ENCODE assay signal across 9 cellular contexts in the genomic region with DNA sequence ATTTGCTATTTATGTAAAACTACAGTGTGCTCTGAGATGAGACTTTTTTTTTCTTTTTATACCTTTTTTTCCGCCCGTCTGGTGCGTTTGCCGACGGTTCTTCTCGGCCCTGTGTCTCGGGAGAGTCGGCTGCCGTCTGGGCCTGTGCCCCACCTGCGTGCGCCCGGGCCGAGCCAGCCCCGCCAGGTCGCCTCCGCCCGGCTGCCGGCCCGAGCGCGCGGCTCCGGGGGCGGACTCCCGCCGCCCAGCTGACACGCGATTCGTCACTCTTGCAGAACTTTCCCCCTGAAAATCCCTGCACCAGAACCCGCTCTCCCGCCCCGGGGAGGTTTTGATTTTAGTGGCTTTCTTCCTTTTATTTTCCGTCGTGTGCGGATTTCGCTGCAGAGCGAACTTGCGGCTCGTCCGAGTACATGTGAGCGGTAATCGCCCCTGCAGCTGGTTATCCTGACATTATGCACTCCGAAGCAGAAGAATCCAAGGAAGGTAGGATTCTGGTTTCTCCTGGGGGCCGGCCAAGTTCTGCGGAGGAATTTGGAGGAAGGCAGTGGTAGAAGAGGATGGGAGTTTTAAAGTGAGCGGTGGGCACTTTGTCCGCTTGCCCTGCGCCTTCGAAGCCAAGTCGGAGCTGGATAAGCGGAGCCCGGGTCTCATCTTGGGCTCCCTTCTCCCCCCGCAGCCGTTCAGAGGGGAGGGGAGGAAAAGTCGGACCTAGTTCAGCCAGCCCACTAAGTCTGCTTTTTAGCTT. TPM values are rescaled to one million over a fixed set of nuclear protein-coding genes. Genes with fewer than 3 reads are reported as not detected.
DNase-seq lines count a peak whose midpoint lies in the region; ATAC-seq, FAIRE-seq and TF ChIP-seq lines count a peak whose summit lies in the region.
"Had no signal": no experiment of that assay in that cellular context is flagged by ENCODE, and none has a peak within 500 bp of the region (broad histone marks: within the 10 kb centered on the region; RNA-seq: fewer than 3 reads in every experiment).

A gene (plus strand): TSS at position 384 of the 748 bp plus-strand sequence. CDS start 72 bp downstream, at position 456.

- peaks cover 39% of the 10 kb centered on the region for H3K36me3 Mint-ChIP-seq in stimulated activated memory B cell treated with anti-CD40 and anti-IgM and Interleukin-4, amounts not matched to agents 10 μg/mL and 1 μg/mL and 100 μg/mL, for 72 hours

- H3K36me3 ChIP-seq in ES-I3 (ENCODE audit: insufficient read depth, low read length) (no peaks in the 10 kb centered on the region), esophagus squamous epithelium (no peaks in the 10 kb centered on the region), muscle layer of duodenum (ENCODE audit: control insufficient read depth in 1 of 2, insufficient read depth in 2 of 2, low read length in 2 of 2) (no peaks in the 10 kb centered on the region)

- H3K27me3 Mint-ChIP-seq in stimulated activated memory B cell treated with anti-CD40 and anti-IgM and Interleukin-4, amounts not matched to agents 10 μg/mL and 1 μg/mL and 100 μg/mL, for 72 hours, result no peaks in the 10 kb centered on the region

- peaks cover 83% of the 10 kb centered on the region for H3K4me1 Mint-ChIP-seq in stimulated activated memory B cell treated with anti-CD40 and anti-IgM and Interleukin-4, amounts not matched to agents 10 μg/mL and 1 μg/mL and 100 μg/mL, for 72 hours

- no peaks in the 10 kb centered on the region for H3K27me3 ChIP-seq in esophagus squamous epithelium
- no peaks in the 10 kb centered on the region for H3K27me3 ChIP-seq in muscle layer of duodenum (ENCODE audit: low read depth, low read length)

- no peak for TF ChIP-seq POLR2A in H54 (IDR thresholded peaks at IDR 0.05; ENCODE audit: low read depth, low read length)
- no peak for TF ChIP-seq POLR2A in NB4 (IDR thresholded peaks at IDR 0.05; ENCODE audit: extremely low read depth, insufficient read length)
- peak in 2 of 4 donors; percentile 38 to 51 for TF ChIP-seq POLR2A in esophagus squamous epithelium (IDR thresholded peaks at IDR 0.05)

- WGBS in esophagus squamous epithelium, 2 donors, result 0% methylated on average over 27 to 29 of the region's 55 CpGs

- peak within 1 kb of the TSS; percentile 96 for H3K4me3 Mint-ChIP-seq in stimulated activated memory B cell treated with anti-CD40 and anti-IgM and Interleukin-4, amounts not matched to agents 10 μg/mL and 1 μg/mL and 100 μg/mL, for 72 hours

- peak within 1 kb of the TSS; percentile 97 for H3K27ac Mint-ChIP-seq in stimulated activated memory B cell treated with anti-CD40 and anti-IgM and Interleukin-4, amounts not matched to agents 10 μg/mL and 1 μg/mL and 100 μg/mL, for 72 hours

- no peak for TF ChIP-seq CTCF in NB4 (IDR thresholded peaks at IDR 0.05; ENCODE audit: low read depth, low read length)
- TF ChIP-seq CTCF in esophagus squamous epithelium (IDR thresholded peaks at IDR 0.05), result no peak

- FAIRE-seq in H54 (lab: Jason Lieb, UNC), result no peak
- FAIRE-seq: colon had no signal

- peak; percentile 91 for ATAC-seq in stimulated activated memory B cell treated with anti-CD40 and anti-IgM and Interleukin-4, amounts not matched to agents 10 μg/mL and 1 μg/mL and 100 μg/mL, for 72 hours

- no peaks in the 10 kb centered on the region for H3K9me3 Mint-ChIP-seq in stimulated activated memory B cell treated with anti-CD40 and anti-IgM and Interleukin-4, amounts not matched to agents 10 μg/mL and 1 μg/mL and 100 μg/mL, for 72 hours

- DNase-seq in H54 (ENCODE audit: insufficient read length, low spot score), result peak; percentile 58
- peak; percentile 76 for DNase-seq in NB4 (ENCODE audit: low read depth)
- DNase-seq in activated T-cell treated with anti-CD3 and anti-CD28 coated beads for 1 hour (ENCODE audit: low read depth), result peak; percentile 30
- peak; percentile 7 for DNase-seq in esophagus squamous epithelium (lab: John Stamatoyannopoulos, UW)
- no peak for DNase-seq in central memory CD4-positive, alpha-beta T cell

- H3K9me3 ChIP-seq in ES-I3 (ENCODE audit: control insufficient read depth, insufficient read depth, low read length), result no peaks in the 10 kb centered on the region
- no peaks in the 10 kb centered on the region for H3K9me3 ChIP-seq in esophagus squamous epithelium
- H3K9me3 ChIP-seq in muscle layer of duodenum (ENCODE audit: control insufficient read depth in 1 of 2, low read length in 2 of 2), result no peaks in the 10 kb centered on the region

- H3K4me1 ChIP-seq in ES-I3 (ENCODE audit: insufficient read depth, low read length), result peaks cover 65% of the 10 kb centered on the region
- H3K4me1 ChIP-seq in esophagus squamous epithelium, result peaks cover 8 to 77% (median 47%) of the 10 kb centered on the region in 3 donors
- H3K4me1 ChIP-seq in muscle layer of duodenum (ENCODE audit: control insufficient read depth in 1 of 2, insufficient read depth in 2 of 2, low read length in 2 of 2), result peaks cover 18 to 29% of the 10 kb centered on the region in 2 donors

- intact Hi-C loops in esophagus squamous epithelium (cut with DNase I), result no loop called here

- H3K27ac ChIP-seq in esophagus squamous epithelium, result peak within 1 kb of the TSS; percentile 78 to 89 (median 88)
- peak within 1 kb of the TSS; percentile 72 for H3K27ac ChIP-seq in muscle layer of duodenum (ENCODE audit: low read length)

- H3K9ac ChIP-seq in ES-I3 (ENCODE audit: low read depth, low read length), result peak within 1 kb of the TSS; percentile 64

- H3K4me3 ChIP-seq in NB4 (ENCODE audit: low read depth, low read length), result peak within 1 kb of the TSS; percentile 65
- H3K4me3 ChIP-seq in esophagus squamous epithelium, result peak within 1 kb of the TSS; percentile 41 to 72 (median 66)
- peak within 1 kb of the TSS; percentile 83 to 90 for H3K4me3 ChIP-seq in muscle layer of duodenum (ENCODE audit: low read depth in 1 of 2, low read length in 2 of 2)

RNA-seq across cellular contexts. Expression of the gene that starts here (rescaled TPM):
- total RNA-seq in esophagus squamous epithelium, result 10 to 100 TPM; 19.5 to 44.6 (median 34.9) TPM
